1 cellular context compared by ENCODE assay signal in the genomic region with DNA sequence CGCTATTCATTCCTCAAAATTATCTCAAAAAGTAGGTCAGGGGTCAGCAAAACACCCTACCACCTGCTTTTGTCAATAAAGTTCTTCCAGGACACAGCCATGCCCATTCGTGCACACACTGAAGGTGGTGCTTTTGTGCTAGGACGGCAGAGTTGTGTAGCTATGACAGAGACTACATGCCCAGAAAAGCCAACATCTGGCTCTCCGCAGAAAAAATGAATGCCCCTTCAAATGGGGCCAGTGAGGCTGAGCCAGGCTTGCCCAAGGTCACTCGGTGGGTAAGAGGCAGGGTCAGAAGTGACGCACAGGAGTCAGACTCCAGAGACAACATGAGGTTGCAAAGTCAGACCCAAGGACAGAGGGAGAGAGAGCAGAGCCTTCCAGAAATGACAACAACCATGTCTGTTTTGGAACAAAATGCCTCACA.
TF ChIP-seq lines count a peak whose summit lies in the region.

No MANE protein-coding gene starts in this region.

TF ChIP-seq in WTC11, 78 proteins besides CTCF, POLR2A, EP300 and RAD21 (continued from another document):
- no peak for TF ChIP-seq ZNF425 (CRISPR knock-in tag; conservative IDR thresholded peaks at IDR 0.05)
